Comparison of ENCODE assay signal across 11 cellular contexts in the genomic region with DNA sequence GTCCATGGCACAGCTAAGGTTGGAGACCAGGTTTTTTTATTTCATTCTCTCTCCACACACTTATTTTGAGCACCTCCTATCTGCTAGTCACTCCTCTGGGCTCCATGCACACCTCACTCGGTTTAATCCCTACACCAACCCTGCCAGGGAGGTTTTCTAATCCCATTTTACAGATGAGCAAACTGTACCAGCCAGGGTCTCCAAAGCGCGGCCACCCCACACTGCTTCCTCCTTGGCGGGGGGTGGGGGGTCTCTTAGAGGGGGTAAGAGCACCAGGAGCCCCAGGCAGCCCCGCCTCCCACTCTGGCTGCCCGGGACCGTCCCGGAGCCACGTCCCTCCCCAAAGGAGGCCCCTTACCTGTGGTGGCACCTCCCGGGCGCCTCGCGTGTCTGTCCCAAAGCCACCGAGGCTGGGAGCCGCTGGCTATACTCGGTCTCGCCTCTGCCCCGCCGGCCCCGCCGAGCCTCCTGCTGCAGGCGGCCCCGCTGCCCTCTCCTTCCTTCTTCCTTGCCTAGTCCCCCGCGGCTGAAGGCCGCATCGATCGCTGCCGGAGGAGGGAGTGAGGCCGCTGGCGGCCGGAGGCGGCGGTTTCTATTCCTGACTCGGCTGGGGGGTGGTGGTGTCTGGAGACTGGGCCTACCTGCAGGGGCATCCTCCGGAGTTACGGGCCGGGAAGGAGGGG. TPM values are rescaled to one million over a fixed set of nuclear protein-coding genes. Genes with fewer than 3 reads are reported as not detected.
DNase-seq lines count a peak whose midpoint lies in the region; ATAC-seq and TF ChIP-seq lines count a peak whose summit lies in the region.
"Had no signal": no experiment of that assay in that cellular context is flagged by ENCODE, and none has a peak within 500 bp of the region (broad histone marks: within the 10 kb centered on the region; RNA-seq: fewer than 3 reads in every experiment).

Gene KCNS1 (minus strand): TSS at position 565 of the 683 bp plus-strand sequence. CDS start 1,891 bp downstream, outside the sequence.

- peak within 1 kb of the TSS; percentile 89 for H2AFZ ChIP-seq in neuronal stem cell (ENCODE audit: low read length)

- WGBS in neuronal stem cell (ENCODE audit: extremely low coverage in 2 of 2, insufficient read length in 2 of 2, insufficient replicate concordance in 1 of 2), 2 donors, result no CpG with 5 or more reads among the region's 38 CpGs

- no peak within 1 kb of the TSS for H2BK12ac ChIP-seq in neuronal stem cell (ENCODE audit: low read length)

- no peak within 1 kb of the TSS for H3K27ac Mint-ChIP-seq in T-helper 2 cell treated with Interferon-gamma antibody and Interleukin-4, amounts not matched to agents 5 μg/mL and 100 μg/mL, for 36 hours

- H2BK15ac ChIP-seq in neuronal stem cell (ENCODE audit: low read length), result no peak within 1 kb of the TSS

- POLR2A ChIA-PET in Panc1 (lab: Charles Lee), result no interaction called here

- H4K8ac ChIP-seq in neuronal stem cell (ENCODE audit: low read depth, low read length), result no peak within 1 kb of the TSS

- peaks cover 5% of the 10 kb centered on the region for H3K4me1 Mint-ChIP-seq in T-helper 2 cell treated with Interferon-gamma antibody and Interleukin-4, amounts not matched to agents 5 μg/mL and 100 μg/mL, for 36 hours (ENCODE audit: low read depth)

- H3K14ac ChIP-seq in neuronal stem cell (ENCODE audit: low read length), result no peak within 1 kb of the TSS

- DNase-seq in Panc1 (ENCODE audit: low read depth, low spot score) (no peak), fibroblast of pulmonary artery (ENCODE audit: low read depth) (no peak), neuronal stem cell (ENCODE audit: low spot score) (no peak), D341Med (ENCODE audit: low spot score) (no peak), T-helper 1 cell (no peak), NCI-H1694 (lab: John Stamatoyannopoulos, UW) (no peak)
- no peak for DNase-seq in T-helper 2 cell treated with Interferon-gamma antibody and Interleukin-4, amounts not matched to agents 5 μg/mL and 100 μg/mL, for 36 hours (ENCODE audit: low spot score)
- DNase-seq: T-helper 2 cell had no signal

- H3K9ac ChIP-seq in ES-I3 (ENCODE audit: low read depth, low read length) (peak within 1 kb of the TSS; percentile 47), neuronal stem cell (ENCODE audit: low read depth, low read length, poor library complexity) (no peak within 1 kb of the TSS)

- no peaks in the 10 kb centered on the region for H3K9me3 Mint-ChIP-seq in T-helper 2 cell treated with Interferon-gamma antibody and Interleukin-4, amounts not matched to agents 5 μg/mL and 100 μg/mL, for 36 hours

- H3K4me1 ChIP-seq in ES-I3 (ENCODE audit: insufficient read depth, low read length) (peaks cover 6% of the 10 kb centered on the region; the same call in 1 of the 2 replicates), Panc1 (ENCODE audit: control insufficient read depth, insufficient read depth, low read length) (no peaks in the 10 kb centered on the region; the same call in 1 of the 2 replicates), neuronal stem cell (ENCODE audit: control insufficient read depth in 2 of 2, insufficient read depth in 1 of 2, low read depth in 1 of 2, low read length in 2 of 2) (no peaks in the 10 kb centered on the region)

- H3K9me3 ChIP-seq in ES-I3 (ENCODE audit: control insufficient read depth, insufficient read depth, low read length) (no peaks in the 10 kb centered on the region), Panc1 (ENCODE audit: control insufficient read depth, insufficient read depth, low read depth, low read length) (no peaks in the 10 kb centered on the region), neuronal stem cell (replicated peaks in 1 of 2; ENCODE audit: control insufficient read depth in 2 of 2, insufficient read depth in 1 of 2, low read depth in 1 of 2, low read length in 2 of 2) (peaks cover 0 to 8% of the 10 kb centered on the region in 2 donors)
- H3K9me3 ChIP-seq: adrenal gland had no signal

- peak within 1 kb of the TSS; percentile 5 for H3K23ac ChIP-seq in neuronal stem cell (ENCODE audit: low read depth, low read length, poor library complexity)

- H4K91ac ChIP-seq in neuronal stem cell (ENCODE audit: low read depth, low read length, poor library complexity), result no peak within 1 kb of the TSS

- peaks cover 63% of the 10 kb centered on the region for H3K27me3 Mint-ChIP-seq in T-helper 2 cell treated with Interferon-gamma antibody and Interleukin-4, amounts not matched to agents 5 μg/mL and 100 μg/mL, for 36 hours (ENCODE audit: low read depth)

- intact Hi-C loops in Panc1 (cut with micrococcal nuclease; ENCODE audit: unreplicated experiment), result loop anchor here (10.0 kb wide), 1 partner anchor 194 kb away; no protein-coding TSS in a partner anchor

- no peak within 1 kb of the TSS for H3K4me3 Mint-ChIP-seq in T-helper 2 cell treated with Interferon-gamma antibody and Interleukin-4, amounts not matched to agents 5 μg/mL and 100 μg/mL, for 36 hours

- H2BK120ac ChIP-seq in neuronal stem cell (ENCODE audit: low read depth, low read length), result peak within 1 kb of the TSS; percentile 19

- H3K36me3 Mint-ChIP-seq in T-helper 2 cell treated with Interferon-gamma antibody and Interleukin-4, amounts not matched to agents 5 μg/mL and 100 μg/mL, for 36 hours (ENCODE audit: low read depth), result peaks cover 3% of the 10 kb centered on the region

- in situ Hi-C loops in Panc1 (cut with HindIII; ENCODE audit: low pct_unique_long_range_greater_than_20kb, low sequenced_read_pairs), result no loop called here

- no peaks in the 10 kb centered on the region for H3K79me1 ChIP-seq in neuronal stem cell (ENCODE audit: low read depth, low read length)

- H3K4ac ChIP-seq in neuronal stem cell (ENCODE audit: low read length), result no peak within 1 kb of the TSS

- H3K4me2 ChIP-seq in neuronal stem cell (ENCODE audit: insufficient read depth, low read length, poor library complexity, severe bottlenecking), result peak within 1 kb of the TSS; percentile 46

- H3K36me3 ChIP-seq in ES-I3 (ENCODE audit: insufficient read depth, low read length), result no peaks in the 10 kb centered on the region
- H3K36me3 ChIP-seq in Panc1 (ENCODE audit: control insufficient read depth, insufficient read depth, low read length), result no peaks in the 10 kb centered on the region
- H3K36me3 ChIP-seq in neuronal stem cell (replicated peaks in 1 of 2; ENCODE audit: control insufficient read depth in 2 of 2, insufficient read depth in 2 of 2, low read length in 2 of 2), result no peaks in the 10 kb centered on the region
- H3K36me3 ChIP-seq: adrenal gland had no signal

- peak within 1 kb of the TSS; percentile 33 for H3K18ac ChIP-seq in neuronal stem cell (ENCODE audit: low read length)

- CTCF ChIA-PET in Panc1 (lab: Charles Lee), result interaction anchor here (1.1 kb wide), 1 partner anchor 12 kb away, joined by 6 read pairs; no protein-coding TSS in a partner anchor

- ATAC-seq in Panc1, result peak; percentile 73

- H3K27me3 ChIP-seq in Panc1 (ENCODE audit: control insufficient read depth, insufficient read depth, low read length), result no peaks in the 10 kb centered on the region; the same call in 1 of the 2 replicates
- peaks cover 4 to 65% (median 48%) of the 10 kb centered on the region in 3 experiments for H3K27me3 ChIP-seq in neuronal stem cell (ENCODE audit: control insufficient read depth in 3 of 3, insufficient read depth in 3 of 3, low read depth in 1 of 3, low read length in 3 of 3)

- TF ChIP-seq CTCF in Panc1 (IDR thresholded peaks at IDR 0.05) (no peak), fibroblast of pulmonary artery (IDR thresholded peaks at IDR 0.05; ENCODE audit: low read length, missing control alignments) (no peak)

- H3K27ac ChIP-seq in Panc1 (ENCODE audit: low read length) (no peak within 1 kb of the TSS), neuronal stem cell (replicated peaks; ENCODE audit: low read length) (no peak within 1 kb of the TSS)
- H3K27ac ChIP-seq: adrenal gland had no signal

- no peak within 1 kb of the TSS for H2AK5ac ChIP-seq in neuronal stem cell (ENCODE audit: low read depth, low read length)

- no peak within 1 kb of the TSS for H2BK5ac ChIP-seq in neuronal stem cell (ENCODE audit: low read length)

- no TSS peak for BruUV-seq in Panc1 (replicated peaks; lab: Mats Ljungman, UMichigan)

- H3K4me3 ChIP-seq in Panc1 (ENCODE audit: low read depth in 2 of 2, low read length in 2 of 2), result peak within 1 kb of the TSS; percentile 21 to 40; a peak in 3 of 4 replicates
- H3K4me3 ChIP-seq in fibroblast of pulmonary artery (replicated peaks; ENCODE audit: low read depth, low read length), result peak within 1 kb of the TSS; percentile 10
- H3K4me3 ChIP-seq in neuronal stem cell (ENCODE audit: low read length in 2 of 2), result peak within 1 kb of the TSS in 1 of 2 donors; percentile 53
- H3K4me3 ChIP-seq: adrenal gland had no signal

RNA-seq across cellular contexts. Expression of gene KCNS1, which starts in this region (rescaled TPM):
- not detected for total RNA-seq in Panc1 (2021; ENCODE audit: unreplicated experiment)
- 0.05 TPM for polyA plus RNA-seq in Panc1 (2012; ENCODE audit: insufficient read length)
- 0.13 TPM for polyA plus RNA-seq in neuronal stem cell (2013, experiment 1 of 2)
- polyA plus RNA-seq in neuronal stem cell (2013, experiment 2 of 2), result 0.11 TPM
- total RNA-seq: H4 had no signal

Comparison
In these comparisons a context has a peak if more than half of its experiments do, and no peak if none do; other contexts are left out.
1. Peak in ATAC-seq and H3K4me3 ChIP-seq in Panc1; RNA of the gene not detected or under 1 TPM.